11 cellular contexts compared by ENCODE assay signal in the genomic region with DNA sequence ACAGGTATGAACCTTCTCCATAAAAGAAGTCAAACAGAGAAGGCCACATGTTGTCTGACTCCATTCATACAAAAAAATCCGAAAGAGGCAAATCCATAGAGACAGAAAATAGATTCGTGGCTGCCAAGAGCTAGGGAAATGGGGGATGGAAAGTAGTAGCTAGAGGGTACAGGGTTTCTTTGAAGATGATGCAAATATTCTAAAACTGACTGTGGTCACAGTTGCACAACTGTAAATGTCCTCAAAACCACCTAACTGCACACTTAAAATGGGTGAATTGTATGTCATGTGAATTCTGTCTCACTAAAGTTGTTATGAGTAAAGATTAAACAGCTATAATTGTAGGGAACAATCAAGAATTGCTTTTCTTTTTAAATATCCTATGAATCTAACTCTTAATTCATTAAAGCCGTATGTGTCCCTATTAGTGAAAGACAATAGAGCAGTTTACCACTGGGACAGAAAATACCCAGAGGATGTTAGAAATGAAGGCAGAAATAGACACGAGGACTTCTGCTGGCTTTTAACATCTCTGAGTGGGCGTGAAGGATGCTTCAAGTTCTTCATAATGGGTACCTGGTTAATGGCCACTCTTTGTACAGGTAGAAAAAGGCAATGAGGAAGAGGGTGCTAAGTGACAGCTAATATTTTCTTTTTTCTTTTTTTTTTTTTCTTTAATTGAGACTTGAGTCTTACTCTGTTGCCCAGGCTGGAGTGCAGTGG. TPM values are rescaled to one million over a fixed set of nuclear protein-coding genes. Genes with fewer than 3 reads are reported as not detected.
DNase-seq lines count a peak whose midpoint lies in the region; ATAC-seq and FAIRE-seq lines count a peak whose summit lies in the region.
"Had no signal": no experiment of that assay in that cellular context is flagged by ENCODE, and none has a peak within 500 bp of the region (broad histone marks: within the 10 kb centered on the region; RNA-seq: fewer than 3 reads in every experiment).

No MANE protein-coding gene starts in this region.

- H3K27me3 Mint-ChIP-seq in stimulated activated naive CD8-positive, alpha-beta T cell treated with anti-CD3 and anti-CD28 coated beads, Interleukin-15, amount 100 ng/mL, for 72 hours: no peaks in the 10 kb centered on the region
- H3K27me3 Mint-ChIP-seq in activated naive CD8-positive, alpha-beta T cell treated with anti-CD3 and anti-CD28 coated beads for 36 hours: no peaks in the 10 kb centered on the region

- no peaks in the 10 kb centered on the region for H3K36me3 Mint-ChIP-seq in activated naive CD8-positive, alpha-beta T cell treated with anti-CD3 and anti-CD28 coated beads for 36 hours

- no peaks in the 10 kb centered on the region for H3K9me3 Mint-ChIP-seq in stimulated activated naive CD8-positive, alpha-beta T cell treated with anti-CD3 and anti-CD28 coated beads, Interleukin-15, amount 100 ng/mL, for 72 hours
- no peaks in the 10 kb centered on the region for H3K9me3 Mint-ChIP-seq in activated naive CD8-positive, alpha-beta T cell treated with anti-CD3 and anti-CD28 coated beads for 36 hours

- H3K4me3 Mint-ChIP-seq in stimulated activated naive CD8-positive, alpha-beta T cell treated with anti-CD3 and anti-CD28 coated beads, Interleukin-15, amount 100 ng/mL, for 72 hours: no peak overlapping the region
- H3K4me3 Mint-ChIP-seq in activated naive CD8-positive, alpha-beta T cell treated with anti-CD3 and anti-CD28 coated beads for 36 hours: no peak overlapping the region

- ATAC-seq in stimulated activated naive CD8-positive, alpha-beta T cell treated with anti-CD3 and anti-CD28 coated beads, Interleukin-15, amount 100 ng/mL, for 72 hours: peak; percentile 70
- ATAC-seq in stimulated activated naive CD8-positive, alpha-beta T cell treated with anti-CD3 and anti-CD28 coated beads, Interleukin-15, Interleukin-2, amounts not matched to agents 100 U/mL and 50 U/mL, for 24 hours: no peak
- ATAC-seq in HG03280 (IDR thresholded peaks at IDR 0.05; ENCODE audit: unreplicated experiment) (peak; percentile 81), HG02623 (IDR thresholded peaks at IDR 0.05; ENCODE audit: unreplicated experiment) (no peak)
- ATAC-seq: K562 had no signal

- FAIRE-seq in frontal cortex (lab: Jason Lieb, UNC): no peak
- FAIRE-seq: K562 had no signal

- DNase-seq in stimulated activated naive CD8-positive, alpha-beta T cell treated with anti-CD3 and anti-CD28 coated beads, Interleukin-15, amount 100 ng/mL, for 72 hours: no peak
- no peak for DNase-seq in stimulated activated naive CD8-positive, alpha-beta T cell treated with anti-CD3 and anti-CD28 coated beads, Interleukin-15, Interleukin-2, amounts not matched to agents 100 U/mL and 50 U/mL, for 24 hours
- DNase-seq in SIG-M5 (lab: John Stamatoyannopoulos, UW) (peak; percentile 84), globus pallidus (ENCODE audit: low spot score) (no peak), frontal cortex (ENCODE audit: low spot score in 2 of 2) (no peak)
- no peak for DNase-seq in activated naive CD8-positive, alpha-beta T cell treated with anti-CD3 and anti-CD28 coated beads for 36 hours
- DNase-seq: brain microvascular endothelial cell, stomach had no signal

- no peaks in the 10 kb centered on the region for H3K4me1 Mint-ChIP-seq in stimulated activated naive CD8-positive, alpha-beta T cell treated with anti-CD3 and anti-CD28 coated beads, Interleukin-15, amount 100 ng/mL, for 72 hours
- H3K4me1 Mint-ChIP-seq in activated naive CD8-positive, alpha-beta T cell treated with anti-CD3 and anti-CD28 coated beads for 36 hours: no peaks in the 10 kb centered on the region

- no peak overlapping the region for H3K27ac Mint-ChIP-seq in stimulated activated naive CD8-positive, alpha-beta T cell treated with anti-CD3 and anti-CD28 coated beads, Interleukin-15, amount 100 ng/mL, for 72 hours
- H3K27ac Mint-ChIP-seq in activated naive CD8-positive, alpha-beta T cell treated with anti-CD3 and anti-CD28 coated beads for 36 hours: no peak overlapping the region

RNA-seq across cellular contexts. Expression of a gene that starts 21.2 kb away (rescaled TPM):
- total RNA-seq in activated naive CD8-positive, alpha-beta T cell treated with anti-CD3 and anti-CD28 coated beads for 36 hours: 1 to 10 TPM; 1.2 to 1.4 TPM
- total RNA-seq in frontal cortex: 93.3 TPM

Comparison
In these comparisons a context has a peak if more than half of its experiments do, and no peak if none do; other contexts are left out.
1. ATAC-seq: peak in stimulated activated naive CD8-positive, alpha-beta T cell treated with anti-CD3 and anti-CD28 coated beads, Interleukin-15, amount 100 ng/mL, for 72 hours (single experiment) and HG03280 (single experiment); none in stimulated activated naive CD8-positive, alpha-beta T cell treated with anti-CD3 and anti-CD28 coated beads, Interleukin-15, Interleukin-2, amounts not matched to agents 100 U/mL and 50 U/mL, for 24 hours (single experiment) and HG02623 (single experiment).
2. RNA of a gene that starts 21.2 kb away (total RNA-seq): 93.3 TPM in frontal cortex (single experiment); 1.2 to 1.4 TPM in activated naive CD8-positive, alpha-beta T cell treated with anti-CD3 and anti-CD28 coated beads for 36 hours; every median in the first group is over 10 times any median in the second.